1 cellular context compared by ENCODE assay signal in the genomic region with DNA sequence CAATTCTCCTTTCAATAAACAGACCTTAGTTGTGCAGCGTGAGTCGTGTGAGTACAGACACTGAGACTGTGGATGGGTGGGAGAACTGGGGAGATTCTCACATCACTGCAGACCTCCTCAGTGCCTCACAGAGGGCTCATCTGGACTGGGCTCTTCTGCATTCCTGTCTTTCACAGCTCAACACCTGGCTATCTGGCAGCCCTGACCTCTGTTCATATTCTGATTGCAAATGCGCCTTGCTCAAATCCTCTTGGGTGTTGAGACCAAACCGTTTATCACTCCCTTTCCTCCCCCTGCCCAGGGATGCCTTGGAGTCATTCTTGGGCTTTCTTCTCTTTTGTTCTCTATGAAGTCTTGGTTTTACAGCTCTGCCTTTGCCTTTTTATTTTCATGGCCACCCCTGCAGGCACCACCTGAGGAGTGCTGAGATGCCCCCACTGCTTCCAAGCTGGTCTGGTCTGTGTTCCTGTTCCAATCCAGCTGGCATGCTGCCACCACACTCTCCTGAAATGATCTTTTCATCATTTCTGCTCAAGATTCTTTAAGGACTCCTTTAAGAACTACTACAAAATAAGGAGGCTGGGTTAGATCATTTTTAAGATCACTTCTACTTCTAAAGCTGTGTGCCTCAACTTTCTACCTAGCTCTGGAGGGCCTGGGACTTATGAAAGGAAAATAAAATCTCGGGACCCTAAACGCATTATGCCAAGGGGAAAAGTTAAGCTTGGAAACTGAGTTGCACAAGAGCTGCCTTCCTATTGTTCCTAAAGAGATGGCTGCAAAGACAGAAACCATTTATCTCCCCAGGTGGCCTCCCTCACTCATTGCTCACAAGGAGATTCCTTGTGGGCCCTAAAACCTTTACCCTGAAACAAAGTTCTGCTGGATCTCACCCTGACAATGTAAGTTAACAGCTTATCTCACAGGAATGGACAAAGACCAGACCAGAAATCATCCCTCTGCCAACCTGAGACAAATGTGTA.
TF ChIP-seq lines count a peak whose summit lies in the region.

No MANE protein-coding gene starts in this region.

TF ChIP-seq in GM23338, 12 proteins besides CTCF, POLR2A, EP300 and RAD21 (continued from another document):
- TF ChIP-seq, protein P1, sequence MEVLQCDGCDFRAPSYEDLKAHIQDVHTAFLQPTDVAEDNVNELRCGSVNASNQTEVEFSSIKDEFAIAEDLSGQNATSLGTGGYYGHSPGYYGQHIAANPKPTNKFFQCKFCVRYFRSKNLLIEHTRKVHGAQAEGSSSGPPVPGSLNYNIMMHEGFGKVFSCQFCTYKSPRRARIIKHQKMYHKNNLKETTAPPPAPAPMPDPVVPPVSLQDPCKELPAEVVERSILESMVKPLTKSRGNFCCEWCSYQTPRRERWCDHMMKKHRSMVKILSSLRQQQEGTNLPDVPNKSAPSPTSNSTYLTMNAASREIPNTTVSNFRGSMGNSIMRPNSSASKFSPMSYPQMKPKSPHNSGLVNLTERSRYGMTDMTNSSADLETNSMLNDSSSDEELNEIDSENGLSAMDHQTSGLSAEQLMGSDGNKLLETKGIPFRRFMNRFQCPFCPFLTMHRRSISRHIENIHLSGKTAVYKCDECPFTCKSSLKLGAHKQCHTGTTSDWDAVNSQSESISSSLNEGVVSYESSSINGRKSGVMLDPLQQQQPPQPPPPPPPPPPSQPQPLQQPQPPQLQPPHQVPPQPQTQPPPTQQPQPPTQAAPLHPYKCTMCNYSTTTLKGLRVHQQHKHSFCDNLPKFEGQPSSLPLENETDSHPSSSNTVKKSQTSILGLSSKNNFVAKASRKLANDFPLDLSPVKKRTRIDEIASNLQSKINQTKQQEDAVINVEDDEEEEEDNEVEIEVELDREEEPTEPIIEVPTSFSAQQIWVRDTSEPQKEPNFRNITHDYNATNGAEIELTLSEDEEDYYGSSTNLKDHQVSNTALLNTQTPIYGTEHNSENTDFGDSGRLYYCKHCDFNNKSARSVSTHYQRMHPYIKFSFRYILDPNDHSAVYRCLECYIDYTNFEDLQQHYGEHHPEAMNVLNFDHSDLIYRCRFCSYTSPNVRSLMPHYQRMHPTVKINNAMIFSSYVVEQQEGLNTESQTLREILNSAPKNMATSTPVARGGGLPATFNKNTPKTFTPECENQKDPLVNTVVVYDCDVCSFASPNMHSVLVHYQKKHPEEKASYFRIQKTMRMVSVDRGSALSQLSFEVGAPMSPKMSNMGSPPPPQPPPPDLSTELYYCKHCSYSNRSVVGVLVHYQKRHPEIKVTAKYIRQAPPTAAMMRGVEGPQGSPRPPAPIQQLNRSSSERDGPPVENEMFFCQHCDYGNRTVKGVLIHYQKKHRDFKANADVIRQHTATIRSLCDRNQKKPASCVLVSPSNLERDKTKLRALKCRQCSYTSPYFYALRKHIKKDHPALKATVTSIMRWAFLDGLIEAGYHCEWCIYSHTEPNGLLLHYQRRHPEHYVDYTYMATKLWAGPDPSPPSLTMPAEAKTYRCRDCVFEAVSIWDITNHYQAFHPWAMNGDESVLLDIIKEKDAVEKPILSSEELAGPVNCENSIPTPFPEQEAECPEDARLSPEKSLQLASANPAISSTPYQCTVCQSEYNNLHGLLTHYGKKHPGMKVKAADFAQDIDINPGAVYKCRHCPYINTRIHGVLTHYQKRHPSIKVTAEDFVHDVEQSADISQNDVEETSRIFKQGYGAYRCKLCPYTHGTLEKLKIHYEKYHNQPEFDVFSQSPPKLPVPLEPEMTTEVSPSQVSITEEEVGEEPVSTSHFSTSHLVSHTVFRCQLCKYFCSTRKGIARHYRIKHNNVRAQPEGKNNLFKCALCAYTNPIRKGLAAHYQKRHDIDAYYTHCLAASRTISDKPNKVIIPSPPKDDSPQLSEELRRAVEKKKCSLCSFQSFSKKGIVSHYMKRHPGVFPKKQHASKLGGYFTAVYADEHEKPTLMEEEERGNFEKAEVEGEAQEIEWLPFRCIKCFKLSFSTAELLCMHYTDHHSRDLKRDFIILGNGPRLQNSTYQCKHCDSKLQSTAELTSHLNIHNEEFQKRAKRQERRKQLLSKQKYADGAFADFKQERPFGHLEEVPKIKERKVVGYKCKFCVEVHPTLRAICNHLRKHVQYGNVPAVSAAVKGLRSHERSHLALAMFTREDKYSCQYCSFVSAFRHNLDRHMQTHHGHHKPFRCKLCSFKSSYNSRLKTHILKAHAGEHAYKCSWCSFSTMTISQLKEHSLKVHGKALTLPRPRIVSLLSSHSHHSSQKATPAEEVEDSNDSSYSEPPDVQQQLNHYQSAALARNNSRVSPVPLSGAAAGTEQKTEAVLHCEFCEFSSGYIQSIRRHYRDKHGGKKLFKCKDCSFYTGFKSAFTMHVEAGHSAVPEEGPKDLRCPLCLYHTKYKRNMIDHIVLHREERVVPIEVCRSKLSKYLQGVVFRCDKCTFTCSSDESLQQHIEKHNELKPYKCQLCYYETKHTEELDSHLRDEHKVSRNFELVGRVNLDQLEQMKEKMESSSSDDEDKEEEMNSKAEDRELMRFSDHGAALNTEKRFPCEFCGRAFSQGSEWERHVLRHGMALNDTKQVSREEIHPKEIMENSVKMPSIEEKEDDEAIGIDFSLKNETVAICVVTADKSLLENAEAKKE (CRISPR knock-in tag; IDR thresholded peaks at IDR 0.05): no peak
